20 cellular contexts compared by ENCODE assay signal in the genomic region with DNA sequence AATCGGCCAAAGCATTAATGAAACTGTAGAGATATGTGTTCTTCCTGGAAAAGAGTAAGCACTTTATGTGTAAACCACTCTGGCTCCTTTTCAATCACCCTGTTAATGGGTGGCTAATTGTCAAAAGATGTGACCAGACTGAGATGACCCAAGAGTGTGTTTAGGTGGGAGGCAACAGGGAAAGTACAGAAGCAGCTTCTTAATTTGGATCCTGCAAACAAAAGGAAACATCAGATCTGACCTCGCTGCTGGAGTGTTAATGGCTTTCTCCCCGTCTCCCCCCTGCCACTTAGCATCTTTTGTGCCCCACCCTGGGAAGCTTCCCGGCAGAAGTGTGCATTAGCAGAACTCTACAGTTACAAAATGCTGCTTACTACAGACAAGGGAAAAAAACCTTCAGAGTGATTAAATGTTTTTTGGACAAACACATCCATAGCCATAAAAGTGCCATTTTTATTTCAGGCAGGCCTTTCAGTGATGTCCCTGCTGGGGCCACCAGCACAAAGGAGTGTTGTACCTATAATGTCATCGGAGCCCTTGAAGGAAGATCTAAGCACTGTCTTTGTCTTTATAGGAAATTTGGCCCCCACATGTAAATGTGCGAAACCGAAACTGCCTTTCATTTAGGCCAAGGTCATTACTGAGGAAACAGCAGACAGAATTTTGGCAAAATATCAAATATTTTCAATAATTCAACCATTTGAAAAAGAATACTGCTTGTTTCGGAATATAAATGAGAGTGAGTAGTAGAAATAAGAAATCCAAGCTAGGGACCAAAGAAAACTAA.
A peak's percentile ranks its signal among the peaks of the same experiment; 100 is the strongest.
DNase-seq lines count a peak whose midpoint lies in the region; ATAC-seq and TF ChIP-seq lines count a peak whose summit lies in the region.
"Had no signal": no experiment of that assay in that cellular context is flagged by ENCODE, and none has a peak within 500 bp of the region (broad histone marks: within the 10 kb centered on the region; RNA-seq: fewer than 3 reads in every experiment).

No MANE protein-coding gene starts in this region.

- no peaks in the 10 kb centered on the region for H3K36me3 ChIP-seq in KMS-11 (ENCODE audit: insufficient read depth)
- H3K36me3 ChIP-seq: esophagus squamous epithelium, thoracic aorta had no signal

- H3K36me3 Mint-ChIP-seq in glutamatergic neuron (ENCODE audit: unreplicated experiment) (no peaks in the 10 kb centered on the region), progenitor cell of endocrine pancreas (ENCODE audit: insufficient read depth) (no peaks in the 10 kb centered on the region)
- no peaks in the 10 kb centered on the region for H3K36me3 Mint-ChIP-seq in stimulated activated effector memory CD8-positive, alpha-beta T cell treated with anti-CD3 and anti-CD28 coated beads, Interleukin-12 subunit alpha, Interleukin-12 subunit beta, amount 100 ng/mL, for 72 hours
- H3K36me3 Mint-ChIP-seq: activated naive CD4-positive, alpha-beta T cell treated with anti-CD3 and anti-CD28 coated beads, Interleukin-2, amount 50 U/mL, for 72 hours had no signal

- H3K4me1 Mint-ChIP-seq in glutamatergic neuron (ENCODE audit: low read depth, unreplicated experiment) (peaks cover 72% of the 10 kb centered on the region), progenitor cell of endocrine pancreas (ENCODE audit: low read depth) (peaks cover 59% of the 10 kb centered on the region)
- no peaks in the 10 kb centered on the region for H3K4me1 Mint-ChIP-seq in stimulated activated effector memory CD8-positive, alpha-beta T cell treated with anti-CD3 and anti-CD28 coated beads, Interleukin-12 subunit alpha, Interleukin-12 subunit beta, amount 100 ng/mL, for 72 hours
- H3K4me1 Mint-ChIP-seq: B cell had no signal

- TF ChIP-seq CTCF in KMS-11 (conservative IDR thresholded peaks at IDR 0.05; ENCODE audit: low read depth, low read length), result no peak
- no peak for TF ChIP-seq CTCF in glutamatergic neuron (IDR thresholded peaks at IDR 0.05; ENCODE audit: partially characterized antibody, unreplicated experiment)
- TF ChIP-seq CTCF in progenitor cell of endocrine pancreas (IDR thresholded peaks at IDR 0.05; ENCODE audit: unreplicated experiment), result no peak
- no peak for TF ChIP-seq CTCF in GM13977 (IDR thresholded peaks at IDR 0.05; ENCODE audit: extremely low read depth, insufficient read depth, missing control alignments)

- no peak overlapping the region for H3K9ac ChIP-seq in KMS-11

- no peak overlapping the region for H3K4me3 ChIP-seq in KMS-11 (IDR thresholded peaks at IDR 0.05; ENCODE audit: insufficient read depth, low read depth, low read length)
- H3K4me3 ChIP-seq: esophagus squamous epithelium, SK-N-MC, thoracic aorta had no signal

- H3K27me3 ChIP-seq in KMS-11 (ENCODE audit: insufficient read depth, low read depth), result no peaks in the 10 kb centered on the region
- H3K27me3 ChIP-seq: esophagus squamous epithelium had no signal

- H2AFZ ChIP-seq in KMS-11 (ENCODE audit: low read depth), result no peak overlapping the region

- H3K4me3 Mint-ChIP-seq in glutamatergic neuron (ENCODE audit: unreplicated experiment) (peak overlapping the region; percentile 2), progenitor cell of endocrine pancreas (ENCODE audit: low read depth) (no peak overlapping the region)
- H3K4me3 Mint-ChIP-seq in stimulated activated effector memory CD8-positive, alpha-beta T cell treated with anti-CD3 and anti-CD28 coated beads, Interleukin-12 subunit alpha, Interleukin-12 subunit beta, amount 100 ng/mL, for 72 hours, result no peak overlapping the region
- H3K4me3 Mint-ChIP-seq: B cell had no signal

- peak overlapping the region; percentile 92 for H3K27ac Mint-ChIP-seq in glutamatergic neuron (ENCODE audit: unreplicated experiment)
- peak overlapping the region; percentile 93 for H3K27ac Mint-ChIP-seq in progenitor cell of endocrine pancreas
- H3K27ac Mint-ChIP-seq in stimulated activated effector memory CD8-positive, alpha-beta T cell treated with anti-CD3 and anti-CD28 coated beads, Interleukin-12 subunit alpha, Interleukin-12 subunit beta, amount 100 ng/mL, for 72 hours, result no peak overlapping the region
- H3K27ac Mint-ChIP-seq: activated naive CD4-positive, alpha-beta T cell treated with anti-CD3 and anti-CD28 coated beads, Interleukin-2, amount 50 U/mL, for 72 hours; B cell had no signal

- peaks cover 1% of the 10 kb centered on the region for H3K9me3 Mint-ChIP-seq in glutamatergic neuron (ENCODE audit: unreplicated experiment)
- peaks cover 2% of the 10 kb centered on the region for H3K9me3 Mint-ChIP-seq in progenitor cell of endocrine pancreas (ENCODE audit: low read depth)
- no peaks in the 10 kb centered on the region for H3K9me3 Mint-ChIP-seq in stimulated activated effector memory CD8-positive, alpha-beta T cell treated with anti-CD3 and anti-CD28 coated beads, Interleukin-12 subunit alpha, Interleukin-12 subunit beta, amount 100 ng/mL, for 72 hours

- H3K27me3 Mint-ChIP-seq in glutamatergic neuron (ENCODE audit: unreplicated experiment) (no peaks in the 10 kb centered on the region), progenitor cell of endocrine pancreas (no peaks in the 10 kb centered on the region)
- H3K27me3 Mint-ChIP-seq: B cell had no signal

- H4K20me1 ChIP-seq in KMS-11 (ENCODE audit: insufficient read depth), result no peaks in the 10 kb centered on the region

- no peak overlapping the region for H3K27ac ChIP-seq in KMS-11
- H3K27ac ChIP-seq: esophagus squamous epithelium, SK-N-MC, thoracic aorta had no signal

- H3K79me2 ChIP-seq in KMS-11 (ENCODE audit: insufficient read depth, low read depth), result no peaks in the 10 kb centered on the region

- peaks cover 32% of the 10 kb centered on the region for H3K4me1 ChIP-seq in KMS-11 (ENCODE audit: low read depth, poor library complexity, severe bottlenecking)
- H3K4me1 ChIP-seq: esophagus squamous epithelium had no signal

- ATAC-seq in stimulated activated effector memory CD8-positive, alpha-beta T cell treated with anti-CD3 and anti-CD28 coated beads, Interleukin-12 subunit alpha, Interleukin-12 subunit beta, amount 100 ng/mL, for 72 hours, result no peak
- ATAC-seq: activated naive CD4-positive, alpha-beta T cell treated with anti-CD3 and anti-CD28 coated beads, Interleukin-2, amount 50 U/mL, for 72 hours had no signal

- in situ Hi-C loops in GM13977 (cut with MboI; ENCODE audit: low pct_unique_long_range_greater_than_20kb, low sequenced_read_pairs, unreplicated experiment), result no loop called here

- peak overlapping the region; percentile 14; the same call in 1 of the 2 replicates for H3K4me2 ChIP-seq in KMS-11

- DNase-seq in NCI-H446 treated with DMSO at 0.1 percent for 48 hours (lab: John Stamatoyannopoulos, UW) (peak; percentile 8), glutamatergic neuron (peak; percentile 49), progenitor cell of endocrine pancreas (ENCODE audit: low spot score, unreplicated experiment) (no peak), GM13977 (ENCODE audit: low spot score) (no peak), dedifferentiated amniotic fluid mesenchymal stem cell (ENCODE audit: extremely low spot score) (no peak)
- DNase-seq in stimulated activated effector memory CD8-positive, alpha-beta T cell treated with anti-CD3 and anti-CD28 coated beads, Interleukin-12 subunit alpha, Interleukin-12 subunit beta, amount 100 ng/mL, for 72 hours (ENCODE audit: low spot score in 2 of 2), result no peak
- DNase-seq: activated CD4-positive, alpha-beta T cell treated with anti-CD3 and anti-CD28 coated beads, Interleukin-2, amount 50 U/mL, for 1 hour; activated T-cell treated with anti-CD3 and anti-CD28 coated beads, Interleukin-2, amount 50 U/mL, for 1 hour; dermis blood vessel endothelial cell; esophagus squamous epithelium; islet precursor cell; NCI-H345; occipital lobe; stimulated activated CD4-positive, alpha-beta T cell treated with anti-CD3 and anti-CD28 coated beads, Interleukin-4, amount 100 ng/mL, for 24 hours; stimulated activated CD8-positive, alpha-beta memory T cell treated with anti-CD3 and anti-CD28 coated beads, Interleukin-4, amount 100 ng/mL, for 48 hours had no signal

Comparison
In these comparisons a context has a peak if more than half of its experiments do, and no peak if none do; other contexts are left out.
1. DNase-seq: peak in NCI-H446 treated with DMSO at 0.1 percent for 48 hours (single experiment) and glutamatergic neuron (single experiment); none in progenitor cell of endocrine pancreas (single experiment), GM13977 (single experiment), stimulated activated effector memory CD8-positive, alpha-beta T cell treated with anti-CD3 and anti-CD28 coated beads, Interleukin-12 subunit alpha, Interleukin-12 subunit beta, amount 100 ng/mL, for 72 hours (0 of 2) and dedifferentiated amniotic fluid mesenchymal stem cell (single experiment).